Comparison of ENCODE assay signal across 8 cellular contexts in the genomic region with DNA sequence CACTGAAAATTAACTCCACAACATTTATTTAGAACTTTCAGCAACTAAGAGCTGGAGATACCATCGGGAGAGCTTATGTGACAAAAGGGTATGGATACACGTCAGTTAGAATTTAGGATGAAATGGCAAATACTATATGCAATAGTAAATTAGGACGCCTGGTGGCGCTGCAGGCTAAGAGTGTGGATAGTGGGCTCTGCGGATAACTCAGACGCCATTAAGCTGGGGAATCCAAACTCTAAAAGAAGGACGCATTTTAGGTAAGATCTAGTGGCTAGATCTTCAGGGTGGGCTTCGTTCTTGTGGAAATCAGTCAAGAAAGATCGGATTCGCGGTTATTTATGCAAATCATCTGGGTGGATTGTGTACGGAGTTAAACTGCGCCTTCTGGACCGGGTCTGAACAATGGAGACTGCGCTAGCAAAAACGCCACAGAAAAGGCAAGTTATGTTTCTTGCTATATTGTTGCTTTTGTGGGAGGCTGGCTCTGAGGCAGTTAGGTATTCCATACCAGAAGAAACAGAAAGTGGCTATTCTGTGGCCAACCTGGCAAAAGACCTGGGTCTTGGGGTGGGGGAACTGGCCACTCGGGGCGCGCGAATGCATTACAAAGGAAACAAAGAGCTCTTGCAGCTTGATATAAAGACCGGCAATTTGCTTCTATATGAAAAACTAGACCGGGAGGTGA. TPM values are rescaled to one million over a fixed set of nuclear protein-coding genes. Genes with fewer than 3 reads are reported as not detected.
A peak's percentile ranks its signal among the peaks of the same experiment; 100 is the strongest.
DNase-seq lines count a peak whose midpoint lies in the region; ATAC-seq and TF ChIP-seq lines count a peak whose summit lies in the region.

A gene (plus strand): TSS at position 177 of the 688 bp plus-strand sequence. CDS start 229 bp downstream, at position 406.

- H3K4me1 ChIP-seq in heart left ventricle, result no peaks in the 10 kb centered on the region

- POLR2A ChIA-PET in RWPE1 (lab: Yijun Ruan, JAX; ENCODE audit: low non-redundant PET), result no interaction called here

- H3K36me3 ChIP-seq in heart left ventricle, result no peaks in the 10 kb centered on the region

- H3K4me3 ChIP-seq in heart left ventricle (peak within 1 kb of the TSS; percentile 5 to 61 (median 44)), fibroblast of pulmonary artery (replicated peaks; ENCODE audit: low read depth, low read length) (peak within 1 kb of the TSS; percentile 41)

- TF ChIP-seq CTCF in heart left ventricle (IDR thresholded peaks at IDR 0.05) (peak in 11 of 12 donors; percentile 25 to 62 (median 44)), RWPE1 (conservative IDR thresholded peaks at IDR 0.05; ENCODE audit: low read depth) (peak; percentile 63), fibroblast of pulmonary artery (IDR thresholded peaks at IDR 0.05; ENCODE audit: low read length, missing control alignments) (peak; percentile 27)

- CTCF ChIA-PET in RWPE1 (lab: Yijun Ruan, JAX), result interaction anchor here (0.6 to 0.7 kb wide), 2 partner anchors 52 to 309 kb away, joined by 3 read pairs; no protein-coding TSS in a partner anchor

- no peak for TF ChIP-seq POLR2A in heart left ventricle (IDR thresholded peaks at IDR 0.05)

- H3K27me3 ChIP-seq in heart left ventricle, result peaks cover 0 to 4% (median 0%) of the 10 kb centered on the region in 9 donors

- peak within 1 kb of the TSS in 3 of 12 donors; percentile 36 to 53 (median 45) for H3K27ac ChIP-seq in heart left ventricle
- no peak within 1 kb of the TSS for H3K27ac ChIP-seq in RWPE1

- H3K9me3 ChIP-seq in heart left ventricle, result peaks cover 0 to 100% (median 44%) of the 10 kb centered on the region in 12 donors

- no peak for DNase-seq in heart left ventricle
- DNase-seq in cardiac septum (ENCODE audit: low spot score), result no peak
- DNase-seq in RWPE1 (ENCODE audit: low spot score), result no peak
- peak; percentile 27 for DNase-seq in fibroblast of pulmonary artery (ENCODE audit: low read depth)
- no peak for DNase-seq in renal cortical epithelial cell (ENCODE audit: low read depth)
- DNase-seq in NCI-H2029 treated with DMSO at 0.1 percent for 48 hours (lab: John Stamatoyannopoulos, UW), result no peak

- ATAC-seq in heart left ventricle (peak in 2 of 4 donors; percentile 44 to 67), GM21619 (IDR thresholded peaks at IDR 0.05; ENCODE audit: unreplicated experiment) (no peak), HG03442 (IDR thresholded peaks at IDR 0.05; ENCODE audit: unreplicated experiment) (no peak)

- WGBS in heart left ventricle, 4 donors, result 12 to 17% (median 15%) methylated on average over 22 of the region's 22 CpGs

- intact Hi-C loops in heart left ventricle (cut with DNase I) (no loop called here), cardiac septum (cut with DNase I) (no loop called here)

RNA-seq across cellular contexts. Expression of the gene that starts here (rescaled TPM):
- total RNA-seq in heart left ventricle, result 1 to 10 TPM; 1.4 to 6.4 (median 3.9) TPM
- 1 to 10 TPM in 1 of 2 donors, under 1 TPM in 1; 0.69 to 1.6 TPM for polyA plus RNA-seq in heart left ventricle
- total RNA-seq in cardiac septum, result 3.2 TPM
- total RNA-seq in renal cortical epithelial cell, result 0.35 and 10.0 TPM in 2 replicates
